In genomic region chr1:184422490-184423233, GRCh38 we compare ENCODE assay signal across 1 cellular context.
TF ChIP-seq lines count a peak whose summit lies in the region.

No MANE protein-coding gene starts in this region.

TF ChIP-seq in H1, 55 proteins besides CTCF, POLR2A, EP300 and RAD21:
- TF ChIP-seq CEBPB (IDR thresholded peaks at IDR 0.05; ENCODE audit: low read depth, low read length) (no peak), MAFK (IDR thresholded peaks at IDR 0.05; ENCODE audit: low read depth, low read length) (no peak)
